In the genomic region with DNA sequence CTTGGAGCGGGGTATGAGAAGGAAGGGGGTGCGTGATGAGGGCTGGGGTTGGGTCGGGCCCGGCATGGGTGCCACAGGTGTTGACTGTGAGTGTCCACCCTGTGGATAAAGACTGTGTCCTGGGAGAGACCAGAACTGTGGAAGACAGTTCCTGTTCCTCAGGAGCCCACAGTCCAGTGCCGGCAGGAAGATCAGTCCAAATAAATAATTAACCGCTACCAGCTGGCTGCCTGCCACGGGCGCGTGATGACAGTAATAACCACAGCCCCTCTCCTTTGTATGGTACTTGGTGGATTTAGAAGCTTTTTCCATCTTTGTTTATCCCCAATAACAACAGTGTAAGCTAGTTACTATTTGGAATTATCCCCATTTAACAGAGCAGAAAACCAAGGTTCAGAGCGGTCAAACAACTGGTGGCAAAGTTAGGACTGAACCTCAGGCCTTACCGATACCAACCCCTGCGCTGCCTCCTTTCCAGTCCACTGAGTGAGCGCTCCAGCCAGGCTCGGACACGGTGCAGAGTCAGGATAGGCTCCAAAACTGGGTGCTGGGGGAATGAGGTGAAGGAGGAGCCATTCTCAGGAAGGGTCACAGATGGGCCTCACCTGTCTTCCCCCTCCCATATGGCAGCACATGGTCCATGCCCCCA, we compare ENCODE assay signal across 12 cellular contexts. TPM values are rescaled to one million over a fixed set of nuclear protein-coding genes. Genes with fewer than 3 reads are reported as not detected.
DNase-seq lines count a peak whose midpoint lies in the region; ATAC-seq, FAIRE-seq and TF ChIP-seq lines count a peak whose summit lies in the region.
"Had no signal": no experiment of that assay in that cellular context is flagged by ENCODE, and none has a peak within 500 bp of the region (broad histone marks: within the 10 kb centered on the region; RNA-seq: fewer than 3 reads in every experiment).

No MANE protein-coding gene starts in this region.

- 40% methylated on average over 15 of the region's 15 CpGs for WGBS in A549 (ENCODE audit: missing lambda C conversion rate)

- DNase-seq in A549 (ENCODE audit: low read depth in 1 of 2, low spot score in 1 of 2) (no peak), SIG-M5 treated with dmso at 0.1 percent for 504 hours (lab: John Stamatoyannopoulos, UW; ENCODE audit: unreplicated experiment) (no peak), immature natural killer cell (no peak)
- DNase-seq in central memory CD4-positive, alpha-beta T cell = no peak
- DNase-seq: DND-41 had no signal

- H3K9me3 ChIP-seq in A549 = no peaks in the 10 kb centered on the region
- H3K9me3 ChIP-seq in HEK293 (ENCODE audit: control insufficient read depth, insufficient read depth, low read depth, low read length) = no peaks in the 10 kb centered on the region
- H3K9me3 ChIP-seq in endocrine pancreas (ENCODE audit: control insufficient read depth, low read length) = no peaks in the 10 kb centered on the region
- no peaks in the 10 kb centered on the region for H3K9me3 ChIP-seq in muscle layer of colon (ENCODE audit: low read length)

- TF ChIP-seq RAD21 in A549 (conservative IDR thresholded peaks at IDR 0.05 in 1 of 2, IDR thresholded peaks at IDR 0.05 in 1 of 2) = no peak

- no peak for TF ChIP-seq EP300 in A549 (IDR thresholded peaks at IDR 0.05)

- no peak for ATAC-seq in A549
- no peak for ATAC-seq in HG03139 (IDR thresholded peaks at IDR 0.05; ENCODE audit: unreplicated experiment)

- no peak for TF ChIP-seq CTCF in A549 (IDR thresholded peaks at IDR 0.05)
- no peak for TF ChIP-seq CTCF in HEK293 (tag by site-specific recombination; IDR thresholded peaks at IDR 0.05)

- H3K4me2 ChIP-seq in A549 = peak overlapping the region; percentile 98

- FAIRE-seq in A549 (lab: Jason Lieb, UNC) = no peak
- FAIRE-seq: frontal cortex had no signal

- no peaks in the 10 kb centered on the region for H3K27me3 ChIP-seq in endocrine pancreas (ENCODE audit: control insufficient read depth, insufficient read depth, low read length)
- H3K27me3 ChIP-seq in muscle layer of colon (ENCODE audit: control insufficient read depth in 1 of 2, insufficient read depth in 2 of 2, low read length in 2 of 2) = no peaks in the 10 kb centered on the region

- H3K27ac ChIP-seq in A549 (peak overlapping the region; percentile 91 to 98), HEK293 (ENCODE audit: extremely low read depth, low read depth, low read length) (no peak overlapping the region), muscle layer of colon (ENCODE audit: low read depth, low read length) (peak overlapping the region; percentile 49)
- H3K27ac ChIP-seq: SK-N-MC had no signal

- POLR2A ChIA-PET in A549 (lab: Yijun Ruan, JAX) (no interaction called here), HEK293 (lab: Yijun Ruan, JAX) (interaction anchor here (0.8 kb wide), 1 partner anchor 100 kb away, joined by 4 read pairs; no protein-coding TSS in a partner anchor)

- H3K4me1 Mint-ChIP-seq in immature natural killer cell = peaks cover 62 to 67% of the 10 kb centered on the region in 2 donors

- H3K9me3 Mint-ChIP-seq in immature natural killer cell = no peaks in the 10 kb centered on the region
- H3K9me3 Mint-ChIP-seq: activated T-helper 1 cell treated with anti-CD3 and anti-CD28 coated beads, Interleukin-12 subunit alpha, Interleukin-12 subunit beta, Interleukin-2, Interleukin-4 antibody, amounts not matched to agents 30 ng/mL and 10 ng/mL and 1 ng/mL, durations not matched to agents 14 hours and 24 hours and 36 hours had no signal

- peaks cover 3 to 7% (median 7%) of the 10 kb centered on the region in 3 donors for H3K27me3 Mint-ChIP-seq in immature natural killer cell (ENCODE audit: low read depth in 3 of 3)

- peaks cover 76% of the 10 kb centered on the region for H3K4me1 ChIP-seq in A549
- H3K4me1 ChIP-seq in HEK293 (ENCODE audit: control insufficient read depth, insufficient read depth, low read length) = peaks cover 7% of the 10 kb centered on the region
- H3K4me1 ChIP-seq in endocrine pancreas (ENCODE audit: control insufficient read depth, insufficient read depth, low read length) = no peaks in the 10 kb centered on the region
- peaks cover 74% of the 10 kb centered on the region for H3K4me1 ChIP-seq in muscle layer of colon (ENCODE audit: insufficient read depth, low read length)

- H3K4me3 ChIP-seq in A549 (no peak overlapping the region), HEK293 (ENCODE audit: low read depth, low read length) (no peak overlapping the region), endocrine pancreas (ENCODE audit: control insufficient read depth, insufficient read depth, low read length) (no peak overlapping the region), muscle layer of colon (ENCODE audit: low read depth in 1 of 2, low read length in 2 of 2) (peak overlapping the region in 1 of 2 donors; percentile 5)
- H3K4me3 ChIP-seq: SK-N-MC had no signal

- no peak for TF ChIP-seq POLR2A in A549 (IDR thresholded peaks at IDR 0.05; ENCODE audit: low read length)

- H3K36me3 ChIP-seq in HEK293 (ENCODE audit: control insufficient read depth in 2 of 2, insufficient read depth in 1 of 2, low read length in 2 of 2) (no peaks in the 10 kb centered on the region), endocrine pancreas (ENCODE audit: control insufficient read depth, insufficient read depth, low read length) (no peaks in the 10 kb centered on the region), muscle layer of colon (ENCODE audit: insufficient read depth, low read length) (no peaks in the 10 kb centered on the region)

- CTCF ChIA-PET in A549 (lab: Yijun Ruan, JAX) = interaction anchor here (0.5 to 34.5 kb wide), 7 partner anchors 12 to 1027 kb away, joined by 3 to 373 read pairs (median 4); no protein-coding TSS in a partner anchor
- CTCF ChIA-PET in HEK293 (lab: Yijun Ruan, JAX) = interaction anchor here (0.6 to 4.2 kb wide), 3 partner anchors 29 to 807 kb away, joined by 3 to 17 read pairs (median 4); no protein-coding TSS in a partner anchor

- H3K9ac ChIP-seq in endocrine pancreas (ENCODE audit: control insufficient read depth, insufficient read depth, low read length) (peak overlapping the region; percentile 48), muscle layer of colon (ENCODE audit: low read length) (peak overlapping the region; percentile 24)

- no peaks in the 10 kb centered on the region for H3K36me3 Mint-ChIP-seq in immature natural killer cell

- H3K27ac Mint-ChIP-seq in immature natural killer cell = no peak overlapping the region
- H3K27ac Mint-ChIP-seq: activated T-helper 1 cell treated with anti-CD3 and anti-CD28 coated beads, Interleukin-12 subunit alpha, Interleukin-12 subunit beta, Interleukin-2, Interleukin-4 antibody, amounts not matched to agents 30 ng/mL and 10 ng/mL and 1 ng/mL, durations not matched to agents 14 hours and 24 hours and 36 hours had no signal

- no peak overlapping the region for H3K4me3 Mint-ChIP-seq in immature natural killer cell
- H3K4me3 Mint-ChIP-seq: activated T-helper 1 cell treated with anti-CD3 and anti-CD28 coated beads, Interleukin-12 subunit alpha, Interleukin-12 subunit beta, Interleukin-2, Interleukin-4 antibody, amounts not matched to agents 30 ng/mL and 10 ng/mL and 1 ng/mL, durations not matched to agents 14 hours and 24 hours and 36 hours had no signal

TF ChIP-seq in A549, 52 proteins besides CTCF, POLR2A, EP300 and RAD21 (continues in another document):
- TF ChIP-seq RNF2 (IDR thresholded peaks at IDR 0.05; ENCODE audit: borderline replicate concordance, low read depth) (no peak), JUN (IDR thresholded peaks at IDR 0.05) (no peak), NFE2L2 (conservative IDR thresholded peaks at IDR 0.05; ENCODE audit: low read length) (no peak), MYC (IDR thresholded peaks at IDR 0.05; ENCODE audit: borderline replicate concordance, low read length) (no peak), KDM1A (IDR thresholded peaks at IDR 0.05; ENCODE audit: low read depth) (peak; percentile 86), JUNB (IDR thresholded peaks at IDR 0.05) (no peak), BCL3 (IDR thresholded peaks at IDR 0.05) (no peak)

TF ChIP-seq in HEK293, 187 proteins besides CTCF, POLR2A, EP300 and RAD21:
- TF ChIP-seq ZNF175 (tag by site-specific recombination; IDR thresholded peaks at IDR 0.05) (no peak), ZSCAN23 (tag by site-specific recombination; IDR thresholded peaks at IDR 0.05) (no peak), SCRT2 (tag by site-specific recombination; IDR thresholded peaks at IDR 0.05) (0 out of 2 replicates have a peak, but pooled peaks have one; percentile 28)

RNA-seq across cellular contexts. Expression of gene ZMIZ1, which starts 5.1 kb away (rescaled TPM):
- polyA plus RNA-seq in A549 (2011; rRNA removed) (8.1 and 14.7 TPM in 2 replicates), A549 (2017; fragmentation: RNase III; extraction: RNeasy Plus Mini Kit Qiagen cat#74134 plus additional on column Dnase treatment) (29.1 to 30.3 TPM (median 30.1 TPM) in 3 replicates), immature natural killer cell (1 to 10 TPM; 1.2 to 9.5 (median 1.8) TPM)
- 31.6 and 42.1 TPM in 2 replicates for polyA plus RNA-seq in A549 (2012; cell fraction: cytosol; rRNA removed)
- polyA plus RNA-seq in A549 (2012; cell fraction: nucleus; rRNA removed) = 63.3 and 68.3 TPM in 2 replicates
- 16.1 and 17.8 TPM in 2 replicates for polyA minus RNA-seq in A549 (2011; rRNA and poly(A)+ RNA removed)
